ENCODE assay signal across 3 cellular contexts in the genomic region with DNA sequence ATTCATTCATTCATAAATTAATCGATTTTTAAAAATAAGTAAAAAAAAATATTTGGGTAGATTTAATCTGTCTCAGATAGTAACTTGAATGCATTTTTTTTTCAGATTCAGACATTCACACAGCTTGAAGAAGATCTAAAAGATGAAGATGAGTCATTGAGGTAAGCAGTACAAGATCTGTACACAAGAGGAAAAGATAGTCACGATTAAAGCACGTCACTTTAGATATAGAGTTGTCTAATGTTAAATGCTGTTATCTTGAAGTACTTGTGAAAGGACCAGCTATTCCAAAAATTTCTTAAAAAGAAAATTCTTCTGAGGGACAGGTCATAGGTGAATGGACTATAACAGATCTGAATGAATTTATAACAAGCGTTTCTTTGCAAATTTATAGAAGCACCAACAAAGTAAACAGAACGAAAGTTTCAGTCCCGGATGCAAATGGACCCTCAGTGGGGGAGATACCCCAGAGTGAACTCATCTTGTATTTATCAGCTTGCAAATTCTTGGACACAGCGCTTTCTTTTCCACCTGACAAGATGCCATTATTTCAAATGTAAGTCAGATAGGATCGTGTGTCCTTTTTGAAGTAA.
TF ChIP-seq lines count a peak whose summit lies in the region.

No MANE protein-coding gene starts in this region.

TF ChIP-seq in IMR-90, 13 proteins besides CTCF, POLR2A, EP300 and RAD21:
- TF ChIP-seq RFX5 (IDR thresholded peaks at IDR 0.05; ENCODE audit: low read depth, low read length) (no peak), USF2 (IDR thresholded peaks at IDR 0.05; ENCODE audit: low read depth, low read length) (no peak), CHD1 (IDR thresholded peaks at IDR 0.05; ENCODE audit: low read depth, low read length) (no peak), SMC3 (IDR thresholded peaks at IDR 0.05; ENCODE audit: low read depth, low read length) (no peak), MAZ (IDR thresholded peaks at IDR 0.05; ENCODE audit: borderline replicate concordance, low read depth, low read length) (no peak), MXI1 (IDR thresholded peaks at IDR 0.05; ENCODE audit: borderline replicate concordance, low read depth, low read length) (no peak), NFE2L2 (IDR thresholded peaks at IDR 0.05; ENCODE audit: low read depth, low read length) (no peak), RCOR1 (IDR thresholded peaks at IDR 0.05; ENCODE audit: insufficient replicate concordance, low read length) (no peak), ELK1 (IDR thresholded peaks at IDR 0.05; ENCODE audit: borderline replicate concordance, low read depth, low read length) (no peak), MAFK (IDR thresholded peaks at IDR 0.05; ENCODE audit: low read depth, low read length) (no peak), CEBPB (IDR thresholded peaks at IDR 0.05; ENCODE audit: low read depth, low read length) (no peak), FOS (IDR thresholded peaks at IDR 0.05; ENCODE audit: low read depth, low read length) (no peak), BHLHE40 (IDR thresholded peaks at IDR 0.05; ENCODE audit: low read depth, low read length) (no peak)

TF ChIP-seq in K562, 482 proteins besides CTCF, POLR2A, EP300 and RAD21:
- TF ChIP-seq RNF2 (IDR thresholded peaks at IDR 0.05) (0 out of 2 replicates have a peak, but pooled peaks have one; percentile 9), SNAPC5 (CRISPR knock-in tag; IDR thresholded peaks at IDR 0.05) (no peak), CBX8 (IDR thresholded peaks at IDR 0.05; ENCODE audit: borderline replicate concordance, extremely low read depth, low read depth, low read length, poor library complexity, severe bottlenecking) (peak; percentile 59), FOSL1 (tag; conservative IDR thresholded peaks at IDR 0.05) (peak; percentile 46; the same call in 1 of the 2 replicates)
- TF ChIP-seq, protein P1, sequence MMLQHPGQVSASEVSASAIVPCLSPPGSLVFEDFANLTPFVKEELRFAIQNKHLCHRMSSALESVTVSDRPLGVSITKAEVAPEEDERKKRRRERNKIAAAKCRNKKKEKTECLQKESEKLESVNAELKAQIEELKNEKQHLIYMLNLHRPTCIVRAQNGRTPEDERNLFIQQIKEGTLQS (IDR thresholded peaks at IDR 0.05), result peak; percentile 48; the same call in 1 of the 2 replicates
- TF ChIP-seq, protein P1 (CRISPR knock-in tag; conservative IDR thresholded peaks at IDR 0.05), result no peak

TF ChIP-seq in SK-N-SH treated with all-trans-retinoic acid at 6 μM for 48 hours, 23 proteins besides CTCF, POLR2A, EP300 and RAD21:
- TF ChIP-seq OSR1 (CRISPR knock-in tag; IDR thresholded peaks at IDR 0.05) (no peak), ZC3H10 (CRISPR knock-in tag; IDR thresholded peaks at IDR 0.05) (no peak), BACH2 (CRISPR knock-in tag; IDR thresholded peaks at IDR 0.05; ENCODE audit: borderline replicate concordance) (no peak), CSDC2 (CRISPR knock-in tag; IDR thresholded peaks at IDR 0.05) (no peak), TOX (CRISPR knock-in tag; IDR thresholded peaks at IDR 0.05; ENCODE audit: borderline replicate concordance) (no peak), ZFP3 (CRISPR knock-in tag; IDR thresholded peaks at IDR 0.05) (no peak), PPARA (CRISPR knock-in tag; IDR thresholded peaks at IDR 0.05; ENCODE audit: borderline replicate concordance) (no peak), SNAI2 (CRISPR knock-in tag; IDR thresholded peaks at IDR 0.05) (no peak), RARB (CRISPR knock-in tag; IDR thresholded peaks at IDR 0.05) (no peak), ISL1 (CRISPR knock-in tag; IDR thresholded peaks at IDR 0.05) (no peak), TSHZ2 (CRISPR knock-in tag; IDR thresholded peaks at IDR 0.05) (no peak), TCF4 (CRISPR knock-in tag; IDR thresholded peaks at IDR 0.05; ENCODE audit: borderline replicate concordance) (no peak), ZFP30 (CRISPR knock-in tag; IDR thresholded peaks at IDR 0.05) (no peak), ZNF70 (CRISPR knock-in tag; IDR thresholded peaks at IDR 0.05) (no peak), ZNF8 (CRISPR knock-in tag; IDR thresholded peaks at IDR 0.05) (no peak)
- TF ChIP-seq, protein P2, sequence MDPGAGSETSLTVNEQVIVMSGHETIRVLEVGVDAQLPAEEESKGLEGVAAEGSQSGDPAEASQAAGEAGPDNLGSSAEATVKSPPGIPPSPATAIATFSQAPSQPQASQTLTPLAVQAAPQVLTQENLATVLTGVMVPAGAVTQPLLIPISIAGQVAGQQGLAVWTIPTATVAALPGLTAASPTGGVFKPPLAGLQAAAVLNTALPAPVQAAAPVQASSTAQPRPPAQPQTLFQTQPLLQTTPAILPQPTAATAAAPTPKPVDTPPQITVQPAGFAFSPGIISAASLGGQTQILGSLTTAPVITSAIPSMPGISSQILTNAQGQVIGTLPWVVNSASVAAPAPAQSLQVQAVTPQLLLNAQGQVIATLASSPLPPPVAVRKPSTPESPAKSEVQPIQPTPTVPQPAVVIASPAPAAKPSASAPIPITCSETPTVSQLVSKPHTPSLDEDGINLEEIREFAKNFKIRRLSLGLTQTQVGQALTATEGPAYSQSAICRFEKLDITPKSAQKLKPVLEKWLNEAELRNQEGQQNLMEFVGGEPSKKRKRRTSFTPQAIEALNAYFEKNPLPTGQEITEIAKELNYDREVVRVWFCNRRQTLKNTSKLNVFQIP (CRISPR knock-in tag; IDR thresholded peaks at IDR 0.05; ENCODE audit: borderline replicate concordance, low read depth), result no peak
TF ChIP-seq in SK-N-SH treated with all-trans-retinoic acid at 6 μM for 48 hours: peak in this region for 0.
